In the genomic region with DNA sequence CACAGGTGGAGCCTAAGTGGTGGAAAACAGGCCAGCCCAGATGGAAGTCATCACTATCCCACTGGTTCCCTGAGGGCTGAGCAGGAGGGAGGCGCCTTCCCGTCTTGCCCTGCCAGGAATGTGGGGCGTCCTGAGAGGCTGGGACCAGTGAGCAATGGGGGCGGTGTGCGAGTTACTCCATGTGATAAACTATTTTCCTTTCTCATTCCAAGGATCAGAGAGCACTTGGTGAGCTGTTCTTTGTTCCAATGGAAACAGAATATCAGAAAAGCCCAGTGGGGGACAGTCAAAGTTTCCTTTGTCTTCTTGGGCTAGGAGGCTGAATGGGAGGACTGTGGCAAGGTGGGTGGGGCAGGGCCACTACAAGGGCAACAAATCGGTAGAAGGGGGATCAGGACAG, we compare ENCODE assay signal across 16 cellular contexts.
DNase-seq lines count a peak whose midpoint lies in the region; ATAC-seq and TF ChIP-seq lines count a peak whose summit lies in the region.
"Had no signal": no experiment of that assay in that cellular context is flagged by ENCODE, and none has a peak within 500 bp of the region (broad histone marks: within the 10 kb centered on the region; RNA-seq: fewer than 3 reads in every experiment).

No MANE protein-coding gene starts in this region.

- no peak for TF ChIP-seq POLR2A in breast epithelium (IDR thresholded peaks at IDR 0.05)
- no peak for TF ChIP-seq POLR2A in gastroesophageal sphincter (IDR thresholded peaks at IDR 0.05)

- in situ Hi-C loops in mammary epithelial cell (cut with MboI; ENCODE audit: low sequenced_read_pairs in 2 of 2): no loop called here

- no peak for DNase-seq in mammary epithelial cell
- no peak for DNase-seq in breast epithelium (ENCODE audit: low spot score in 2 of 2)
- peak in 1 of 2 donors; percentile 64 for DNase-seq in aorta
- no peak for DNase-seq in ureter (ENCODE audit: low spot score)
- no peak for DNase-seq in stimulated activated naive CD8-positive, alpha-beta T cell treated with anti-CD3 and anti-CD28 coated beads, Interleukin-15, amount 100 ng/mL, for 72 hours
- no peak for DNase-seq in activated T-helper 1 cell treated with anti-CD3 and anti-CD28 coated beads, Interleukin-12 subunit alpha, Interleukin-12 subunit beta, Interleukin-2, Interleukin-4 antibody, amounts not matched to agents 30 ng/mL and 10 ng/mL and 1 ng/mL, durations not matched to agents 14 hours and 24 hours and 36 hours (ENCODE audit: low spot score)
- DNase-seq: activated CD4-positive, CD25-positive, alpha-beta regulatory T cell; CD4-positive, alpha-beta memory T cell; NCI-H510A treated with DMSO at 0.1 percent for 48 hours; stimulated activated CD4-positive, alpha-beta T cell treated with anti-CD3 and anti-CD28 coated beads, Interleukin-4, amount 100 ng/mL, for 1 hour had no signal

- no peaks in the 10 kb centered on the region for H3K9me3 ChIP-seq in mammary epithelial cell (replicated peaks; ENCODE audit: insufficient read depth, low read length)
- no peaks in the 10 kb centered on the region for H3K9me3 ChIP-seq in breast epithelium
- H3K9me3 ChIP-seq in gastroesophageal sphincter: no peaks in the 10 kb centered on the region
- H3K9me3 ChIP-seq in muscle layer of duodenum (ENCODE audit: control insufficient read depth in 1 of 2, low read length in 2 of 2): no peaks in the 10 kb centered on the region
- no peaks in the 10 kb centered on the region for H3K9me3 ChIP-seq in aorta (ENCODE audit: control insufficient read depth, low read length)
- H3K9me3 ChIP-seq: mucosa of descending colon had no signal

- no peaks in the 10 kb centered on the region for H3K27me3 ChIP-seq in mammary epithelial cell (ENCODE audit: insufficient read depth, low read length)
- H3K27me3 ChIP-seq in breast epithelium: peaks cover 0 to 71% of the 10 kb centered on the region in 2 donors
- no peaks in the 10 kb centered on the region for H3K27me3 ChIP-seq in gastroesophageal sphincter
- no peaks in the 10 kb centered on the region for H3K27me3 ChIP-seq in muscle layer of duodenum (ENCODE audit: low read depth, low read length)
- H3K27me3 ChIP-seq in aorta (ENCODE audit: control insufficient read depth in 1 of 2, insufficient read depth in 2 of 2, low read length in 1 of 2): no peaks in the 10 kb centered on the region

- H3K36me3 ChIP-seq in mammary epithelial cell (ENCODE audit: insufficient read depth, low read length) (no peaks in the 10 kb centered on the region), breast epithelium (no peaks in the 10 kb centered on the region), gastroesophageal sphincter (no peaks in the 10 kb centered on the region), muscle layer of duodenum (ENCODE audit: control insufficient read depth in 1 of 2, insufficient read depth in 2 of 2, low read length in 2 of 2) (no peaks in the 10 kb centered on the region), aorta (ENCODE audit: control insufficient read depth in 1 of 2, insufficient read depth in 2 of 2, low read length in 1 of 2) (no peaks in the 10 kb centered on the region)

- CTCF ChIA-PET in mammary epithelial cell (lab: Charles Lee; ENCODE audit: low non-redundant PET): interaction anchor here (0.7 kb wide), 1 partner anchor 10 kb away, joined by 3 read pairs; no protein-coding TSS in a partner anchor

- H4K20me1 ChIP-seq in mammary epithelial cell (ENCODE audit: insufficient read depth, low read length): no peaks in the 10 kb centered on the region

- H3K27ac Mint-ChIP-seq in stimulated activated naive CD8-positive, alpha-beta T cell treated with anti-CD3 and anti-CD28 coated beads, Interleukin-15, amount 100 ng/mL, for 72 hours: no peak overlapping the region
- no peak overlapping the region for H3K27ac Mint-ChIP-seq in activated T-helper 1 cell treated with anti-CD3 and anti-CD28 coated beads, Interleukin-12 subunit alpha, Interleukin-12 subunit beta, Interleukin-2, Interleukin-4 antibody, amounts not matched to agents 30 ng/mL and 10 ng/mL and 1 ng/mL, durations not matched to agents 14 hours and 24 hours and 36 hours
- H3K27ac Mint-ChIP-seq: activated naive CD4-positive, alpha-beta T cell treated with anti-CD3 and anti-CD28 coated beads, Interleukin-2, amount 50 U/mL, for 72 hours; CD4-positive, alpha-beta memory T cell had no signal

- dilution Hi-C loops in mammary epithelial cell (cut with HindIII; ENCODE audit: low sequenced_read_pairs): no loop called here

- H3K4me1 ChIP-seq in mammary epithelial cell (ENCODE audit: insufficient read depth, low read length) (peaks cover 8% of the 10 kb centered on the region), breast epithelium (no peaks in the 10 kb centered on the region), gastroesophageal sphincter (peaks cover 0 to 9% (median 0%) of the 10 kb centered on the region in 3 donors), muscle layer of duodenum (ENCODE audit: control insufficient read depth in 1 of 2, insufficient read depth in 2 of 2, low read length in 2 of 2) (peaks cover 0 to 7% of the 10 kb centered on the region in 2 donors), aorta (ENCODE audit: control insufficient read depth in 1 of 2, insufficient read depth in 2 of 2, low read length in 2 of 2) (no peaks in the 10 kb centered on the region)

- no peaks in the 10 kb centered on the region for H3K9me3 Mint-ChIP-seq in stimulated activated naive CD8-positive, alpha-beta T cell treated with anti-CD3 and anti-CD28 coated beads, Interleukin-15, amount 100 ng/mL, for 72 hours
- no peaks in the 10 kb centered on the region for H3K9me3 Mint-ChIP-seq in activated T-helper 1 cell treated with anti-CD3 and anti-CD28 coated beads, Interleukin-12 subunit alpha, Interleukin-12 subunit beta, Interleukin-2, Interleukin-4 antibody, amounts not matched to agents 30 ng/mL and 10 ng/mL and 1 ng/mL, durations not matched to agents 14 hours and 24 hours and 36 hours
- H3K9me3 Mint-ChIP-seq: activated naive CD4-positive, alpha-beta T cell treated with anti-CD3 and anti-CD28 coated beads, Interleukin-2, amount 50 U/mL, for 72 hours; central memory CD8-positive, alpha-beta T cell had no signal

- ATAC-seq in gastroesophageal sphincter (peak; percentile 89), aorta (ENCODE audit: low FRiP score) (peak; percentile 52)
- ATAC-seq in stimulated activated naive CD8-positive, alpha-beta T cell treated with anti-CD3 and anti-CD28 coated beads, Interleukin-15, amount 100 ng/mL, for 72 hours: no peak
- ATAC-seq: activated naive CD4-positive, alpha-beta T cell treated with anti-CD3 and anti-CD28 coated beads, Interleukin-2, amount 50 U/mL, for 72 hours had no signal

- no peak overlapping the region for H3K27ac ChIP-seq in mammary epithelial cell (ENCODE audit: insufficient read depth, low read depth, low read length)
- peak overlapping the region in 1 of 2 donors; percentile 55 for H3K27ac ChIP-seq in breast epithelium
- peak overlapping the region in 3 of 4 donors; percentile 49 to 70 (median 62) for H3K27ac ChIP-seq in gastroesophageal sphincter
- peak overlapping the region; percentile 45 for H3K27ac ChIP-seq in muscle layer of duodenum (ENCODE audit: low read length)
- H3K27ac ChIP-seq in aorta (ENCODE audit: low read depth in 1 of 2, low read length in 2 of 2): no peak overlapping the region
- H3K27ac ChIP-seq: 22Rv1 had no signal

- H3K79me2 ChIP-seq in mammary epithelial cell (ENCODE audit: insufficient read depth, low read length): no peaks in the 10 kb centered on the region

- no TSS peak for BruUV-seq in mammary epithelial cell (replicated peaks; lab: Mats Ljungman, UMichigan)

- H3K9ac ChIP-seq in mammary epithelial cell (ENCODE audit: insufficient read depth, low read length): no peak overlapping the region

- peak overlapping the region; percentile 34 for H2AFZ ChIP-seq in mammary epithelial cell (ENCODE audit: low read depth, low read length)

- no peaks in the 10 kb centered on the region for H3K36me3 Mint-ChIP-seq in activated T-helper 1 cell treated with anti-CD3 and anti-CD28 coated beads, Interleukin-12 subunit alpha, Interleukin-12 subunit beta, Interleukin-2, Interleukin-4 antibody, amounts not matched to agents 30 ng/mL and 10 ng/mL and 1 ng/mL, durations not matched to agents 14 hours and 24 hours and 36 hours (ENCODE audit: low read depth)
- H3K36me3 Mint-ChIP-seq: activated naive CD4-positive, alpha-beta T cell treated with anti-CD3 and anti-CD28 coated beads, Interleukin-2, amount 50 U/mL, for 72 hours; CD4-positive, alpha-beta memory T cell had no signal

- no peak for TF ChIP-seq EP300 in gastroesophageal sphincter (IDR thresholded peaks at IDR 0.05)

- TF ChIP-seq CTCF in mammary epithelial cell (conservative IDR thresholded peaks at IDR 0.05 in 1 of 2, IDR thresholded peaks at IDR 0.05 in 1 of 2; ENCODE audit: extremely low read depth in 1 of 2, insufficient read depth in 1 of 2, low read depth in 1 of 2, low read length in 2 of 2) (no peak), breast epithelium (IDR thresholded peaks at IDR 0.05) (no peak), gastroesophageal sphincter (IDR thresholded peaks at IDR 0.05) (no peak)

- WGBS in mammary epithelial cell (ENCODE audit: low coverage, missing lambda C conversion rate): 45% methylated on average over 5 of the region's 6 CpGs
- WGBS in gastroesophageal sphincter (ENCODE audit: low coverage in 1 of 2), 2 donors: 60% methylated on average over 3 of the region's 6 CpGs; no CpG with 5 or more reads in 1 of the 2 donors
- 54 to 72% methylated on average over 6 of the region's 6 CpGs for WGBS in aorta, 2 donors

- intact Hi-C loops in mammary epithelial cell (cut with micrococcal nuclease): no loop called here
- intact Hi-C loops in breast epithelium (cut with DNase I; ENCODE audit: low total_unique reads): no loop called here
- intact Hi-C loops in aorta (cut with DNase I): no loop called here
- intact Hi-C loops in activated T-helper 1 cell treated with anti-CD3 and anti-CD28 coated beads, Interleukin-12 subunit alpha, Interleukin-12 subunit beta, Interleukin-2, Interleukin-4 antibody, amounts not matched to agents 30 ng/mL and 10 ng/mL and 1 ng/mL, durations not matched to agents 14 hours and 24 hours and 36 hours (cut with micrococcal nuclease): no loop called here

- peaks cover 11% of the 10 kb centered on the region for H3K4me1 Mint-ChIP-seq in stimulated activated naive CD8-positive, alpha-beta T cell treated with anti-CD3 and anti-CD28 coated beads, Interleukin-15, amount 100 ng/mL, for 72 hours
- H3K4me1 Mint-ChIP-seq in activated T-helper 1 cell treated with anti-CD3 and anti-CD28 coated beads, Interleukin-12 subunit alpha, Interleukin-12 subunit beta, Interleukin-2, Interleukin-4 antibody, amounts not matched to agents 30 ng/mL and 10 ng/mL and 1 ng/mL, durations not matched to agents 14 hours and 24 hours and 36 hours (ENCODE audit: low read depth): no peaks in the 10 kb centered on the region

- no peaks in the 10 kb centered on the region for H3K27me3 Mint-ChIP-seq in stimulated activated naive CD8-positive, alpha-beta T cell treated with anti-CD3 and anti-CD28 coated beads, Interleukin-15, amount 100 ng/mL, for 72 hours
- peaks cover 22% of the 10 kb centered on the region for H3K27me3 Mint-ChIP-seq in activated T-helper 1 cell treated with anti-CD3 and anti-CD28 coated beads, Interleukin-12 subunit alpha, Interleukin-12 subunit beta, Interleukin-2, Interleukin-4 antibody, amounts not matched to agents 30 ng/mL and 10 ng/mL and 1 ng/mL, durations not matched to agents 14 hours and 24 hours and 36 hours (ENCODE audit: insufficient read depth)
- H3K27me3 Mint-ChIP-seq: CD4-positive, alpha-beta memory T cell; central memory CD8-positive, alpha-beta T cell had no signal

- H3K4me3 ChIP-seq in mammary epithelial cell (replicated peaks in 1 of 3; ENCODE audit: insufficient read depth in 1 of 3, low read depth in 2 of 3, low read length in 3 of 3): no peak overlapping the region
- H3K4me3 ChIP-seq in breast epithelium: no peak overlapping the region
- no peak overlapping the region for H3K4me3 ChIP-seq in gastroesophageal sphincter
- H3K4me3 ChIP-seq in muscle layer of duodenum (ENCODE audit: low read depth in 1 of 2, low read length in 2 of 2): no peak overlapping the region
- no peak overlapping the region for H3K4me3 ChIP-seq in aorta (ENCODE audit: low read length in 2 of 2)
- H3K4me3 ChIP-seq: mucosa of descending colon had no signal

- H3K4me3 Mint-ChIP-seq in stimulated activated naive CD8-positive, alpha-beta T cell treated with anti-CD3 and anti-CD28 coated beads, Interleukin-15, amount 100 ng/mL, for 72 hours: no peak overlapping the region
- no peak overlapping the region for H3K4me3 Mint-ChIP-seq in activated T-helper 1 cell treated with anti-CD3 and anti-CD28 coated beads, Interleukin-12 subunit alpha, Interleukin-12 subunit beta, Interleukin-2, Interleukin-4 antibody, amounts not matched to agents 30 ng/mL and 10 ng/mL and 1 ng/mL, durations not matched to agents 14 hours and 24 hours and 36 hours
- H3K4me3 Mint-ChIP-seq: CD4-positive, alpha-beta memory T cell; central memory CD8-positive, alpha-beta T cell had no signal

- H3K4me2 ChIP-seq in mammary epithelial cell (ENCODE audit: insufficient read depth, low read depth, low read length): no peak overlapping the region

Comparison
In these comparisons a context has a peak if more than half of its experiments do, and no peak if none do; other contexts are left out.
1. H3K27ac ChIP-seq: peak in gastroesophageal sphincter (3 of 4) and muscle layer of duodenum (single experiment); none in mammary epithelial cell (single experiment) and aorta (0 of 2).